9 cellular contexts compared by ENCODE assay signal in the genomic region with DNA sequence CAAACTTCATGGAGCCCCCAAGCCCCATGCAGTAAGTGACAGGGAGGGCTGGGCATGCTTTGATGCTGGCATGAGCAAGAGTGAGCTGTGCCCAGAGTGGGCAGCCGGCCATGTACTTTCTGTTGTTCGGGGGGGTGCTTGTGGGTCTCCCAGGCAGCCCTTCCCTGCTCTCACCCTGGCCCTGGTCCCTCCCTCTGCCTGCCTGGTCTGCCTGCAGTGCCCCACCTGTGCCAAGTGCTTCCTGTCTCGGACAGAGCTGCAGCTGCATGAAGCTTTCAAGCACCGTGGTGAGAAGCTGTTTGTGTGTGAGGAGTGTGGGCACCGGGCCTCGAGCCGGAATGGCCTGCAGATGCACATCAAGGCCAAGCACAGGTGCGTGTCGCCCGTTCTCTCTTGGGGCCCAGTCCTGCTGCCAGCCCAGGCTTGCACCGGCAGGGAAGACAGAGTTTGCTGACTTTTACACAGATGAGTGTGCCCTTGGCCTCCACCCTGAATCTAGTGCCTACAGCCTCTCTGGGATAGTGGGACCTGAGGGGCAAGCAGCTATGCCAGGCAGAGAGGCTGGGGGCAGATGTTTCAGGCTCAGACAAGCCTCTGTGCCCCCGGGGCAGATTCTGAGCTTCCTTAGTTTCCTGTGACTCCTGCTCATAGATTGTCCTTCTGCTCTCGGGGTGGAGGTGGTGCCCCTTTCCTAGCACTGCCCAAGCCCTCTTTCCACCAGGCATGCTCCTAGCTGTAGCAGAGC. TPM values are rescaled to one million over a fixed set of nuclear protein-coding genes. Genes with fewer than 3 reads are reported as not detected.
DNase-seq lines count a peak whose midpoint lies in the region; ATAC-seq and TF ChIP-seq lines count a peak whose summit lies in the region.
"Had no signal": no experiment of that assay in that cellular context is flagged by ENCODE, and none has a peak within 500 bp of the region (broad histone marks: within the 10 kb centered on the region; RNA-seq: fewer than 3 reads in every experiment).

No MANE protein-coding gene starts in this region.

- DNase-seq in NCI-H1092 (lab: John Stamatoyannopoulos, UW) (peak; percentile 85), mammary epithelial cell (peak; percentile 63), pons (ENCODE audit: low spot score) (peak; percentile 64), NCI-H345 (lab: John Stamatoyannopoulos, UW) (no peak), NCI-H2171 (lab: John Stamatoyannopoulos, UW) (no peak)
- DNase-seq: amniotic stem cell, OCI-M1 had no signal

- H3K36me3 ChIP-seq in mammary epithelial cell (ENCODE audit: insufficient read depth, low read length): peaks cover 9% of the 10 kb centered on the region

- H3K9ac ChIP-seq in mammary epithelial cell (ENCODE audit: insufficient read depth, low read length): no peak overlapping the region

- H3K4me1 ChIP-seq in mammary epithelial cell (ENCODE audit: insufficient read depth, low read length): peaks cover 34% of the 10 kb centered on the region

- dilution Hi-C loops in mammary epithelial cell (cut with HindIII; ENCODE audit: low sequenced_read_pairs): loop anchor here (5.0 kb wide), 2 partner anchors 40 to 95 kb away; a partner anchor contains a TSS

- 2% methylated on average over 12 of the region's 13 CpGs for WGBS in mammary epithelial cell (ENCODE audit: low coverage, missing lambda C conversion rate)

- no peaks in the 10 kb centered on the region for H3K9me3 ChIP-seq in mammary epithelial cell (replicated peaks; ENCODE audit: insufficient read depth, low read length)

- H3K27me3 ChIP-seq in mammary epithelial cell (ENCODE audit: insufficient read depth, low read length): no peaks in the 10 kb centered on the region

- peak overlapping the region; percentile 34 for H3K4me2 ChIP-seq in mammary epithelial cell (ENCODE audit: insufficient read depth, low read depth, low read length)

- ATAC-seq in GM18873 (IDR thresholded peaks at IDR 0.05; ENCODE audit: low FRiP score, unreplicated experiment): no peak

- peaks cover 34% of the 10 kb centered on the region for H3K79me2 ChIP-seq in mammary epithelial cell (ENCODE audit: insufficient read depth, low read length)

- no peak overlapping the region for H2AFZ ChIP-seq in mammary epithelial cell (ENCODE audit: low read depth, low read length)

- in situ Hi-C loops in mammary epithelial cell (cut with MboI; ENCODE audit: low sequenced_read_pairs in 2 of 2): no loop called here

- H3K27ac ChIP-seq in mammary epithelial cell (ENCODE audit: insufficient read depth, low read depth, low read length): peak overlapping the region; percentile 13

- TF ChIP-seq CTCF in mammary epithelial cell (conservative IDR thresholded peaks at IDR 0.05 in 1 of 2, IDR thresholded peaks at IDR 0.05 in 1 of 2; ENCODE audit: extremely low read depth in 1 of 2, insufficient read depth in 1 of 2, low read depth in 1 of 2, low read length in 2 of 2): no peak

- H4K20me1 ChIP-seq in mammary epithelial cell (ENCODE audit: insufficient read depth, low read length): peaks cover 3% of the 10 kb centered on the region

- BruUV-seq in mammary epithelial cell (replicated peaks; lab: Mats Ljungman, UMichigan): no TSS peak

- no peak overlapping the region for H3K4me3 ChIP-seq in mammary epithelial cell (replicated peaks in 1 of 3; ENCODE audit: insufficient read depth in 1 of 3, low read depth in 2 of 3, low read length in 3 of 3)

- CTCF ChIA-PET in mammary epithelial cell (lab: Charles Lee; ENCODE audit: low non-redundant PET): interaction anchor here (0.6 to 0.7 kb wide), 2 partner anchors 22 to 162 kb away, joined by 3 to 6 read pairs; no protein-coding TSS in a partner anchor

- intact Hi-C loops in mammary epithelial cell (cut with micrococcal nuclease): loop anchor here (5.0 kb wide), 1 partner anchor 40 kb away; no protein-coding TSS in a partner anchor

RNA-seq across cellular contexts. Expression of a gene that starts 7.6 kb away (rescaled TPM):
- total RNA-seq in mammary epithelial cell: 10 to 100 TPM; 15.3 to 29.5 TPM
- 14.5 TPM for polyA plus RNA-seq in mammary epithelial cell
- polyA minus RNA-seq in mammary epithelial cell: 0.47 TPM

RNA-seq across cellular contexts. Expression of a gene that starts 15.2 kb away (rescaled TPM):
- total RNA-seq in mammary epithelial cell: 100 to 1,000 TPM in 1 of 2 donors, 10 to 100 TPM in 1; 64.5 to 160 TPM
- polyA plus RNA-seq in mammary epithelial cell: 38.1 TPM
- polyA minus RNA-seq in mammary epithelial cell: 67.9 TPM

RNA-seq across cellular contexts. Expression of a gene that starts 26.1 kb away (rescaled TPM):
- 10 to 100 TPM; 11.8 to 16.3 TPM for total RNA-seq in mammary epithelial cell
- polyA plus RNA-seq in mammary epithelial cell: 7.4 TPM
- polyA minus RNA-seq in mammary epithelial cell: 8.7 TPM

RNA-seq across cellular contexts. Expression of a gene that starts 32.3 kb away (rescaled TPM):
- total RNA-seq in mammary epithelial cell: under 1 TPM in 1 of 2 donors, not detected in 1; 0.09 TPM
- polyA plus RNA-seq in mammary epithelial cell: 0.05 TPM
- polyA minus RNA-seq in mammary epithelial cell: not detected
- total RNA-seq: kidney epithelial cell had no signal

RNA-seq across cellular contexts. Expression of a gene that starts 33.1 kb away (rescaled TPM):
- 10 to 100 TPM; 25.5 to 36.4 TPM for total RNA-seq in mammary epithelial cell
- polyA plus RNA-seq in mammary epithelial cell: 16.0 TPM
- 39.8 TPM for polyA minus RNA-seq in mammary epithelial cell

Comparison
In these comparisons a context has a peak if more than half of its experiments do, and no peak if none do; other contexts are left out.
1. DNase-seq: peak in NCI-H1092 (single experiment), mammary epithelial cell (single experiment) and pons (single experiment); none in NCI-H345 (single experiment) and NCI-H2171 (single experiment).